8 cellular contexts compared by ENCODE assay signal in genomic region chr10:11403646-11404045, GRCh38.
DNase-seq lines count a peak whose midpoint lies in the region; ATAC-seq and TF ChIP-seq lines count a peak whose summit lies in the region.
"Not testable (repeated sequence)": the region's sequence is repeated elsewhere in the genome, so short reads cannot be mapped to it uniquely, and the experiment has no call there.

No MANE protein-coding gene starts in this region.

- DNase-seq in T-helper 2 cell treated with Interferon-gamma antibody and Interleukin-4, amounts not matched to agents 5 μg/mL and 100 μg/mL, for 36 hours (ENCODE audit: low spot score); activated CD8-positive, alpha-beta T cell treated with anti-CD3 and anti-CD28 coated beads for 36 hours; activated T-helper 2 cell treated with anti-CD3 and anti-CD28 coated beads, Interferon-gamma antibody, Interleukin-2, Interleukin-4, amounts not matched to agents 10 μg/mL and 5 μg/mL and 100 μg/mL, durations not matched to agents 14 hours and 24 hours and 36 hours (ENCODE audit: low spot score); activated naive CD8-positive, alpha-beta T cell treated with anti-CD3 and anti-CD28 coated beads, Interleukin-2, amount 10 ng/mL, durations not matched to agents 7 days and 5 days; naive B cell: not testable (repeated sequence)

- not testable (repeated sequence) for H3K36me3 ChIP-seq in BLaER1 treated with 17β-estradiol and CSF1 and Interleukin-3, amounts not matched to agents 10 nM and 100 nM

- H3K36me3 Mint-ChIP-seq in IgD-negative memory B cell; activated CD8-positive, alpha-beta T cell treated with anti-CD3 and anti-CD28 coated beads for 36 hours (ENCODE audit: low read depth); naive B cell; stimulated activated memory B cell treated with anti-CD40 and anti-IgM and Interleukin-4, amounts not matched to agents 10 μg/mL and 1 μg/mL and 100 μg/mL, for 72 hours: not testable (repeated sequence)
- peaks cover 10% of the 10 kb centered on the region for H3K36me3 Mint-ChIP-seq in T-helper 2 cell treated with Interferon-gamma antibody and Interleukin-4, amounts not matched to agents 5 μg/mL and 100 μg/mL, for 36 hours (ENCODE audit: low read depth)
- H3K36me3 Mint-ChIP-seq in activated T-helper 2 cell treated with anti-CD3 and anti-CD28 coated beads, Interferon-gamma antibody, Interleukin-2, Interleukin-4, amounts not matched to agents 10 μg/mL and 5 μg/mL and 100 μg/mL, durations not matched to agents 14 hours and 24 hours and 36 hours (ENCODE audit: low read depth) = peaks cover 14% of the 10 kb centered on the region
- peaks cover 19% of the 10 kb centered on the region for H3K36me3 Mint-ChIP-seq in activated naive CD8-positive, alpha-beta T cell treated with anti-CD3 and anti-CD28 coated beads, Interleukin-2, amount 10 ng/mL, durations not matched to agents 7 days and 5 days

- intact Hi-C loops in activated CD8-positive, alpha-beta T cell treated with anti-CD3 and anti-CD28 coated beads for 36 hours (cut with micrococcal nuclease); activated T-helper 2 cell treated with anti-CD3 and anti-CD28 coated beads, Interferon-gamma antibody, Interleukin-2, Interleukin-4, amounts not matched to agents 10 μg/mL and 5 μg/mL and 100 μg/mL, durations not matched to agents 14 hours and 24 hours and 36 hours (cut with micrococcal nuclease): not testable (repeated sequence)

- H4K20me1 ChIP-seq in BLaER1 treated with 17β-estradiol and CSF1 and Interleukin-3, amounts not matched to agents 10 nM and 100 nM = not testable (repeated sequence)

- H3K27ac Mint-ChIP-seq in IgD-negative memory B cell (peak overlapping the region in 2 of 3 donors; percentile 44 to 96), naive B cell (peak overlapping the region in 2 of 6 donors; percentile 48 to 77)
- peak overlapping the region; percentile 98 for H3K27ac Mint-ChIP-seq in T-helper 2 cell treated with Interferon-gamma antibody and Interleukin-4, amounts not matched to agents 5 μg/mL and 100 μg/mL, for 36 hours
- H3K27ac Mint-ChIP-seq in activated CD8-positive, alpha-beta T cell treated with anti-CD3 and anti-CD28 coated beads for 36 hours = peak overlapping the region; percentile 91
- H3K27ac Mint-ChIP-seq in activated T-helper 2 cell treated with anti-CD3 and anti-CD28 coated beads, Interferon-gamma antibody, Interleukin-2, Interleukin-4, amounts not matched to agents 10 μg/mL and 5 μg/mL and 100 μg/mL, durations not matched to agents 14 hours and 24 hours and 36 hours = peak overlapping the region; percentile 89
- H3K27ac Mint-ChIP-seq in activated naive CD8-positive, alpha-beta T cell treated with anti-CD3 and anti-CD28 coated beads, Interleukin-2, amount 10 ng/mL, durations not matched to agents 7 days and 5 days = peak overlapping the region; percentile 98
- H3K27ac Mint-ChIP-seq in stimulated activated memory B cell treated with anti-CD40 and anti-IgM and Interleukin-4, amounts not matched to agents 10 μg/mL and 1 μg/mL and 100 μg/mL, for 72 hours = peak overlapping the region; percentile 43

- H3K9me3 Mint-ChIP-seq in IgD-negative memory B cell = not testable (repeated sequence)
- H3K9me3 Mint-ChIP-seq in T-helper 2 cell treated with Interferon-gamma antibody and Interleukin-4, amounts not matched to agents 5 μg/mL and 100 μg/mL, for 36 hours = peaks cover 22% of the 10 kb centered on the region
- H3K9me3 Mint-ChIP-seq in activated CD8-positive, alpha-beta T cell treated with anti-CD3 and anti-CD28 coated beads for 36 hours = peaks cover 14% of the 10 kb centered on the region
- H3K9me3 Mint-ChIP-seq in activated T-helper 2 cell treated with anti-CD3 and anti-CD28 coated beads, Interferon-gamma antibody, Interleukin-2, Interleukin-4, amounts not matched to agents 10 μg/mL and 5 μg/mL and 100 μg/mL, durations not matched to agents 14 hours and 24 hours and 36 hours = peaks cover 16% of the 10 kb centered on the region
- H3K9me3 Mint-ChIP-seq in activated naive CD8-positive, alpha-beta T cell treated with anti-CD3 and anti-CD28 coated beads, Interleukin-2, amount 10 ng/mL, durations not matched to agents 7 days and 5 days = peaks cover 10% of the 10 kb centered on the region
- H3K9me3 Mint-ChIP-seq in naive B cell = peaks cover 0 to 13% (median 8%) of the 10 kb centered on the region in 7 donors
- H3K9me3 Mint-ChIP-seq in stimulated activated memory B cell treated with anti-CD40 and anti-IgM and Interleukin-4, amounts not matched to agents 10 μg/mL and 1 μg/mL and 100 μg/mL, for 72 hours = peaks cover 12% of the 10 kb centered on the region

- not testable (repeated sequence) for H3K4me3 ChIP-seq in BLaER1 treated with 17β-estradiol and CSF1 and Interleukin-3, amounts not matched to agents 10 nM and 100 nM

- H3K9ac ChIP-seq in BLaER1 treated with 17β-estradiol and CSF1 and Interleukin-3, amounts not matched to agents 10 nM and 100 nM = peak overlapping the region in 2 of 11 experiments; percentile 2 to 66; a peak in 2 of 22 replicates

- peaks cover 14 to 33% (median 24%) of the 10 kb centered on the region in 11 experiments for H3K9me3 ChIP-seq in BLaER1 treated with 17β-estradiol and CSF1 and Interleukin-3, amounts not matched to agents 10 nM and 100 nM (replicated peaks in 1 of 11)

- H3K4me1 Mint-ChIP-seq in IgD-negative memory B cell (peaks cover 17 to 56% (median 46%) of the 10 kb centered on the region in 3 donors), naive B cell (peaks cover 47 to 74% (median 70%) of the 10 kb centered on the region in 3 donors)
- H3K4me1 Mint-ChIP-seq in T-helper 2 cell treated with Interferon-gamma antibody and Interleukin-4, amounts not matched to agents 5 μg/mL and 100 μg/mL, for 36 hours (ENCODE audit: low read depth) = peaks cover 43% of the 10 kb centered on the region
- H3K4me1 Mint-ChIP-seq in activated CD8-positive, alpha-beta T cell treated with anti-CD3 and anti-CD28 coated beads for 36 hours (ENCODE audit: low read depth) = peaks cover 51% of the 10 kb centered on the region
- peaks cover 42% of the 10 kb centered on the region for H3K4me1 Mint-ChIP-seq in activated T-helper 2 cell treated with anti-CD3 and anti-CD28 coated beads, Interferon-gamma antibody, Interleukin-2, Interleukin-4, amounts not matched to agents 10 μg/mL and 5 μg/mL and 100 μg/mL, durations not matched to agents 14 hours and 24 hours and 36 hours (ENCODE audit: low read depth)
- H3K4me1 Mint-ChIP-seq in activated naive CD8-positive, alpha-beta T cell treated with anti-CD3 and anti-CD28 coated beads, Interleukin-2, amount 10 ng/mL, durations not matched to agents 7 days and 5 days = peaks cover 44% of the 10 kb centered on the region
- peaks cover 72% of the 10 kb centered on the region for H3K4me1 Mint-ChIP-seq in stimulated activated memory B cell treated with anti-CD40 and anti-IgM and Interleukin-4, amounts not matched to agents 10 μg/mL and 1 μg/mL and 100 μg/mL, for 72 hours

- not testable (repeated sequence) for TF ChIP-seq CTCF in activated CD8-positive, alpha-beta T cell treated with anti-CD3 and anti-CD28 coated beads for 36 hours (IDR thresholded peaks at IDR 0.05)

- H3K27me3 ChIP-seq in BLaER1 treated with 17β-estradiol and CSF1 and Interleukin-3, amounts not matched to agents 10 nM and 100 nM = not testable (repeated sequence)

- H3K27ac ChIP-seq in BLaER1 treated with 17β-estradiol and CSF1 and Interleukin-3, amounts not matched to agents 10 nM and 100 nM = peak overlapping the region in 8 of 11 experiments; percentile 60 to 83 (median 74); a peak in 16 of 22 replicates

- not testable (repeated sequence) for ATAC-seq in activated CD8-positive, alpha-beta T cell treated with anti-CD3 and anti-CD28 coated beads for 36 hours; activated naive CD8-positive, alpha-beta T cell treated with anti-CD3 and anti-CD28 coated beads, Interleukin-2, amount 10 ng/mL, durations not matched to agents 7 days and 5 days (ENCODE audit: low read depth); naive B cell (ENCODE audit: low read depth in 2 of 2); stimulated activated memory B cell treated with anti-CD40 and anti-IgM and Interleukin-4, amounts not matched to agents 10 μg/mL and 1 μg/mL and 100 μg/mL, for 72 hours

- peaks cover 32 to 66% (median 58%) of the 10 kb centered on the region in 10 experiments for H3K4me1 ChIP-seq in BLaER1 treated with 17β-estradiol and CSF1 and Interleukin-3, amounts not matched to agents 10 nM and 100 nM

- H3K4me3 Mint-ChIP-seq in IgD-negative memory B cell (peak overlapping the region in 1 of 4 donors; percentile 87), naive B cell (peak overlapping the region in 6 of 8 donors; percentile 44 to 86 (median 68))
- peak overlapping the region; percentile 76 for H3K4me3 Mint-ChIP-seq in T-helper 2 cell treated with Interferon-gamma antibody and Interleukin-4, amounts not matched to agents 5 μg/mL and 100 μg/mL, for 36 hours
- H3K4me3 Mint-ChIP-seq in activated CD8-positive, alpha-beta T cell treated with anti-CD3 and anti-CD28 coated beads for 36 hours; activated T-helper 2 cell treated with anti-CD3 and anti-CD28 coated beads, Interferon-gamma antibody, Interleukin-2, Interleukin-4, amounts not matched to agents 10 μg/mL and 5 μg/mL and 100 μg/mL, durations not matched to agents 14 hours and 24 hours and 36 hours (ENCODE audit: low read depth); stimulated activated memory B cell treated with anti-CD40 and anti-IgM and Interleukin-4, amounts not matched to agents 10 μg/mL and 1 μg/mL and 100 μg/mL, for 72 hours: not testable (repeated sequence)
- H3K4me3 Mint-ChIP-seq in activated naive CD8-positive, alpha-beta T cell treated with anti-CD3 and anti-CD28 coated beads, Interleukin-2, amount 10 ng/mL, durations not matched to agents 7 days and 5 days = peak overlapping the region; percentile 84

- CTCF ChIA-PET in activated CD8-positive, alpha-beta T cell treated with anti-CD3 and anti-CD28 coated beads for 36 hours (lab: Charles Lee) = not testable (repeated sequence)

- peak overlapping the region in 9 of 11 experiments; percentile 65 to 89 (median 76); a peak in 14 of 22 replicates for H3K4me2 ChIP-seq in BLaER1 treated with 17β-estradiol and CSF1 and Interleukin-3, amounts not matched to agents 10 nM and 100 nM

- POLR2A ChIA-PET in activated CD8-positive, alpha-beta T cell treated with anti-CD3 and anti-CD28 coated beads for 36 hours (lab: Charles Lee); activated naive CD8-positive, alpha-beta T cell treated with anti-CD3 and anti-CD28 coated beads, Interleukin-2, amount 10 ng/mL, durations not matched to agents 7 days and 5 days (lab: Charles Lee): not testable (repeated sequence)

- not testable (repeated sequence) for H3K27me3 Mint-ChIP-seq in IgD-negative memory B cell; T-helper 2 cell treated with Interferon-gamma antibody and Interleukin-4, amounts not matched to agents 5 μg/mL and 100 μg/mL, for 36 hours (ENCODE audit: low read depth); activated CD8-positive, alpha-beta T cell treated with anti-CD3 and anti-CD28 coated beads for 36 hours; activated T-helper 2 cell treated with anti-CD3 and anti-CD28 coated beads, Interferon-gamma antibody, Interleukin-2, Interleukin-4, amounts not matched to agents 10 μg/mL and 5 μg/mL and 100 μg/mL, durations not matched to agents 14 hours and 24 hours and 36 hours (ENCODE audit: low read depth); activated naive CD8-positive, alpha-beta T cell treated with anti-CD3 and anti-CD28 coated beads, Interleukin-2, amount 10 ng/mL, durations not matched to agents 7 days and 5 days; naive B cell; stimulated activated memory B cell treated with anti-CD40 and anti-IgM and Interleukin-4, amounts not matched to agents 10 μg/mL and 1 μg/mL and 100 μg/mL, for 72 hours
